In the genomic region with DNA sequence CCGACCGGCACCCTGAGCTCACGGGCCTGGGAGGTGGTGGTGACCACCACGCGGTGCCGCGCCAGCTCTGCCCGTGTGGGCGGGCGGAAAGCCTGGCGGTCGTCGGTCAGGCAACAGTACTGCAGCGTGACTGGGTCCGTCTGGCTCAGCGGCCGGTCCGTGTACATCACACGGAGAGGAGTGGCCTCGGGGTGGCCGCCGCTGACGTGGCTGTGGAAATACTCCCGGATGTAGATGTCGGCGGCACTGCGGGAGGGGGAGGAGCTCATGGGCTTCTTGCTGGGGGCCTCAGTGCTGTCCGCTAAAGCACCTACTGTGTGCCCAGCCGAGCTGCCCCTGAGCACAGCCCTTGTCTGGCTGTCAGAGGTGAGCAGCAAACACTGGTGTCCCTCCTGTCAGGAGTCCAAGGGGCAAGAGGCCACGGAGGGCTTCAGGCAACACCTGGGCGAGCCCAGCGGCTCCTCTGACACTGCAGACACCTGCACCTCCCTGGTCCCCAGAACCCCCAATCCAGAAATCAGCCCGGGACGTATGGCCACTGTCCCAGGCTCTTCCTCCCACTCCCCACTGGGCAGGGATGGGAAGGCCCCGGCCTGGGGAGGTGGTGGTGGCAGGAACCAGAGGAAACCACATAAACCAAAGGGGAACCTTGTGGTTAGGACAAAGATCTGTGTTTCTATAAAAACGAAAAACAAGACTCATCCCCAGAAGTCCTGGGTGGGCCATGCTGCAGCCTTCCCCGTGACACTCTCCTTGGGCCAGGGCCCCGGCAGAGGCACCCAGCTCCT, we compare ENCODE assay signal across 10 cellular contexts. TPM values are rescaled to one million over a fixed set of nuclear protein-coding genes. Genes with fewer than 3 reads are reported as not detected.
DNase-seq lines count a peak whose midpoint lies in the region; ATAC-seq and TF ChIP-seq lines count a peak whose summit lies in the region.
"Had no signal": no experiment of that assay in that cellular context is flagged by ENCODE, and none has a peak within 500 bp of the region (broad histone marks: within the 10 kb centered on the region; RNA-seq: fewer than 3 reads in every experiment).

No MANE protein-coding gene starts in this region.

- CTCF ChIA-PET in WTC11 (lab: Charles Lee), result interaction anchor here (0.7 to 1.3 kb wide), 2 partner anchors 29 to 30 kb away, joined by 3 to 5 read pairs; partner anchors contain the start of gene PTK6

- H3K36me3 Mint-ChIP-seq in WTC11, result no peaks in the 10 kb centered on the region

- POLR2A ChIA-PET in WTC11 (lab: Charles Lee), result no interaction called here

- no peak overlapping the region for H3K27ac Mint-ChIP-seq in WTC11

- no peak for TF ChIP-seq CTCF in WTC11 (IDR thresholded peaks at IDR 0.05)

- no peaks in the 10 kb centered on the region for H3K9me3 Mint-ChIP-seq in WTC11

- no peak for ATAC-seq in HG03469 (IDR thresholded peaks at IDR 0.05; ENCODE audit: unreplicated experiment)
- ATAC-seq in WTC11, result no peak

- H3K4me1 Mint-ChIP-seq in WTC11, result no peaks in the 10 kb centered on the region

- in situ Hi-C loops in KBM-7 (cut with MboI; ENCODE audit: low pct_unique_long_range_greater_than_20kb, low sequenced_read_pairs), result no loop called here

- H3K27me3 Mint-ChIP-seq in WTC11 (ENCODE audit: low read depth), result no peaks in the 10 kb centered on the region

- peak in 2 of 3 donors; percentile 46 to 52 for DNase-seq in stimulated activated CD4-positive, alpha-beta T cell treated with anti-CD3 and anti-CD28 coated beads, Interleukin-12 subunit alpha, Interleukin-12 subunit beta, amount 100 ng/mL, for 48 hours (ENCODE audit: low read depth in 2 of 3, low spot score in 1 of 3)
- DNase-seq in stimulated activated CD4-positive, alpha-beta T cell treated with anti-CD3 and anti-CD28 coated beads, Interleukin-12 subunit alpha, Interleukin-12 subunit beta, amount 100 ng/mL, for 4 hours, result no peak
- peak; percentile 93 for DNase-seq in KBM-7
- peak; percentile 62 for DNase-seq in activated T-cell treated with anti-CD3 and anti-CD28 coated beads, Interleukin-2, amount 50 U/mL, for 1 hour
- DNase-seq in mucosa of gallbladder (ENCODE audit: low spot score), result peak; percentile 57
- no peak for DNase-seq in D341Med (ENCODE audit: low spot score)
- DNase-seq in WTC11 (ENCODE audit: low spot score), result no peak

- no peak overlapping the region for H3K4me3 Mint-ChIP-seq in WTC11

TF ChIP-seq in WTC11, 78 proteins besides CTCF, POLR2A, EP300 and RAD21:
- TF ChIP-seq FOXJ3 (CRISPR knock-in tag; IDR thresholded peaks at IDR 0.05; ENCODE audit: borderline replicate concordance) (no peak), ZNF219 (CRISPR knock-in tag; IDR thresholded peaks at IDR 0.05; ENCODE audit: borderline replicate concordance) (no peak), CDX4 (CRISPR knock-in tag; IDR thresholded peaks at IDR 0.05; ENCODE audit: borderline replicate concordance) (no peak), FOXP4 (CRISPR knock-in tag; IDR thresholded peaks at IDR 0.05) (no peak), ZBTB21 (CRISPR knock-in tag; IDR thresholded peaks at IDR 0.05; ENCODE audit: borderline replicate concordance) (no peak), FOXP1 (CRISPR knock-in tag; IDR thresholded peaks at IDR 0.05; ENCODE audit: borderline replicate concordance) (no peak), TEAD4 (CRISPR knock-in tag; IDR thresholded peaks at IDR 0.05) (no peak), ETV6 (CRISPR knock-in tag; IDR thresholded peaks at IDR 0.05) (no peak), ZNF317 (CRISPR knock-in tag; IDR thresholded peaks at IDR 0.05; ENCODE audit: borderline replicate concordance, low read depth) (no peak), SOX15 (CRISPR knock-in tag; IDR thresholded peaks at IDR 0.05) (no peak), PRRX2 (CRISPR knock-in tag; IDR thresholded peaks at IDR 0.05) (no peak)
- TF ChIP-seq, protein P1, sequence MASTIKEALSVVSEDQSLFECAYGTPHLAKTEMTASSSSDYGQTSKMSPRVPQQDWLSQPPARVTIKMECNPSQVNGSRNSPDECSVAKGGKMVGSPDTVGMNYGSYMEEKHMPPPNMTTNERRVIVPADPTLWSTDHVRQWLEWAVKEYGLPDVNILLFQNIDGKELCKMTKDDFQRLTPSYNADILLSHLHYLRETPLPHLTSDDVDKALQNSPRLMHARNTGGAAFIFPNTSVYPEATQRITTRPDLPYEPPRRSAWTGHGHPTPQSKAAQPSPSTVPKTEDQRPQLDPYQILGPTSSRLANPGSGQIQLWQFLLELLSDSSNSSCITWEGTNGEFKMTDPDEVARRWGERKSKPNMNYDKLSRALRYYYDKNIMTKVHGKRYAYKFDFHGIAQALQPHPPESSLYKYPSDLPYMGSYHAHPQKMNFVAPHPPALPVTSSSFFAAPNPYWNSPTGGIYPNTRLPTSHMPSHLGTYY (CRISPR knock-in tag; IDR thresholded peaks at IDR 0.05), result no peak

RNA-seq across cellular contexts. Expression of gene HELZ2, which starts 6.5 kb away (rescaled TPM):
- total RNA-seq in mucosa of gallbladder, result 48.9 TPM
- total RNA-seq in WTC11 (2021), result 27.5 to 32.6 TPM (median 32.4 TPM) in 3 replicates

RNA-seq across cellular contexts. Expression of gene FNDC11, which starts 13.6 kb away (rescaled TPM):
- total RNA-seq in mucosa of gallbladder, result 1.4 TPM
- total RNA-seq in WTC11 (2021), result 3.4 to 3.8 TPM (median 3.6 TPM) in 3 replicates

RNA-seq across cellular contexts. Expression of gene SRMS, which starts 20.0 kb away (rescaled TPM):
- not detected for total RNA-seq in mucosa of gallbladder
- total RNA-seq in WTC11 (2021), result 0.21 to 0.46 TPM (median 0.26 TPM) in 3 replicates
- total RNA-seq: T-helper 1 cell treated with Interleukin-12 subunit alpha and Interleukin-12 subunit beta and Interleukin-4 antibody, amounts not matched to agents 30 ng/mL and 1 ng/mL, for 36 hours; temporal lobe had no signal

RNA-seq across cellular contexts. Expression of gene PTK6, which starts 30.4 kb away (rescaled TPM):
- total RNA-seq in mucosa of gallbladder (11.0 TPM), WTC11 (2021) (0.22 to 0.53 TPM (median 0.32 TPM) in 3 replicates)
- total RNA-seq: temporal lobe had no signal

RNA-seq across cellular contexts. Expression of gene PPDPF, which starts 47.0 kb away (rescaled TPM):
- 793 TPM for total RNA-seq in mucosa of gallbladder
- 170 to 210 TPM (median 205 TPM) in 3 replicates for total RNA-seq in WTC11 (2021)

Comparison
In these comparisons a context has a peak if more than half of its experiments do, and no peak if none do; other contexts are left out.
1. DNase-seq: peak in stimulated activated CD4-positive, alpha-beta T cell treated with anti-CD3 and anti-CD28 coated beads, Interleukin-12 subunit alpha, Interleukin-12 subunit beta, amount 100 ng/mL, for 48 hours (2 of 3), KBM-7 (single experiment), activated T-cell treated with anti-CD3 and anti-CD28 coated beads, Interleukin-2, amount 50 U/mL, for 1 hour (single experiment) and mucosa of gallbladder (single experiment); none in stimulated activated CD4-positive, alpha-beta T cell treated with anti-CD3 and anti-CD28 coated beads, Interleukin-12 subunit alpha, Interleukin-12 subunit beta, amount 100 ng/mL, for 4 hours (single experiment), D341Med (single experiment) and WTC11 (single experiment).